ENCODE assay signal across 40 cellular contexts in genomic region chr6:79981647-79982046, GRCh38.
"Had no signal": no experiment of that assay in that cellular context is flagged by ENCODE, and none has a peak within 500 bp of the region (broad histone marks: within the 10 kb centered on the region; RNA-seq: fewer than 3 reads in every experiment).

No MANE protein-coding gene starts in this region.

- H3K4me1 Mint-ChIP-seq: activated CD8-positive, alpha-beta memory T cell treated with anti-CD3 and anti-CD28 coated beads, Interleukin-2, amount 10 ng/mL, durations not matched to agents 7 days and 5 days; activated naive CD4-positive, alpha-beta T cell treated with anti-CD3 and anti-CD28 coated beads, Interleukin-2, amount 50 U/mL, for 24 hours; activated naive CD8-positive, alpha-beta T cell treated with anti-CD3 and anti-CD28 coated beads, Interleukin-2, amount 10 ng/mL, durations not matched to agents 7 days and 5 days had no signal

- H3K4me1 ChIP-seq: body of pancreas, breast epithelium, Peyer's patch had no signal

- ATAC-seq: activated CD8-positive, alpha-beta memory T cell treated with anti-CD3 and anti-CD28 coated beads, Interleukin-2, amount 10 ng/mL, durations not matched to agents 7 days and 5 days; activated T-cell treated with anti-CD3 and anti-CD28 coated beads, Interleukin-2, amount 50 U/mL, for 72 hours; body of pancreas; PC-3; Right ventricle myocardium inferior; SK-N-SH treated with all-trans-retinoic acid at 6 μM for 48 hours had no signal

- H3K4me3 Mint-ChIP-seq: activated CD4-positive, alpha-beta memory T cell treated with anti-CD3 and anti-CD28 coated beads, Interleukin-2, amount 10 ng/mL, durations not matched to agents 7 days and 5 days; activated CD8-positive, alpha-beta memory T cell treated with anti-CD3 and anti-CD28 coated beads, Interleukin-2, amount 10 ng/mL, durations not matched to agents 7 days and 5 days; activated naive CD4-positive, alpha-beta T cell treated with anti-CD3 and anti-CD28 coated beads, Interleukin-2, amount 50 U/mL, for 24 hours; activated naive CD8-positive, alpha-beta T cell treated with anti-CD3 and anti-CD28 coated beads, Interleukin-2, amount 10 ng/mL, durations not matched to agents 7 days and 5 days had no signal

- H3K36me3 ChIP-seq: breast epithelium, Peyer's patch, WERI-Rb-1 had no signal

- H3K4me3 ChIP-seq: body of pancreas, breast epithelium, Peyer's patch had no signal

- DNase-seq: activated CD4-positive, alpha-beta memory T cell treated with anti-CD3 and anti-CD28 coated beads, Interleukin-2, amount 10 ng/mL, durations not matched to agents 7 days and 5 days; activated CD4-positive, alpha-beta T cell treated with anti-CD3 and anti-CD28 coated beads for 1 hour; activated CD4-positive, alpha-beta T cell treated with anti-CD3 and anti-CD28 coated beads for 48 hours; activated CD4-positive, CD25-positive, alpha-beta regulatory T cell; activated CD8-positive, alpha-beta memory T cell treated with anti-CD3 and anti-CD28 coated beads for 24 hours; activated CD8-positive, alpha-beta memory T cell treated with anti-CD3 and anti-CD28 coated beads, Interleukin-2, amount 10 ng/mL, durations not matched to agents 7 days and 5 days; activated CD8-positive, alpha-beta memory T cell treated with anti-CD3 and anti-CD28 coated beads, Interleukin-2, amount 50 U/mL, for 48 hours; activated gamma-delta T cell; activated naive CD4-positive, alpha-beta T cell treated with Interleukin-2 at 50 U/mL for 16 hours; activated naive CD8-positive, alpha-beta T cell treated with anti-CD3 and anti-CD28 coated beads, Interleukin-2, amount 10 ng/mL, durations not matched to agents 7 days and 5 days; activated T-cell treated with anti-CD3 and anti-CD28 coated beads, Interleukin-2, amount 50 U/mL, for 72 hours; amygdala; body of pancreas; cerebellar nuclear complex; MM.1S; MV-4-11; NCI-H1092; NCI-H1417; NCI-H146; NCI-H187; NCI-H2029 treated with DMSO at 0.1 percent for 48 hours; NCI-H2107; NCI-H2171; NCI-H510A; NCI-H526; NCI-H748 treated with DMSO at 0.1 percent for 48 hours; NK-92 treated with Interleukin-12 subunit alpha and Interleukin-12 subunit beta, amount 100 ng/mL, for 24 hours; PC-3; Peyer's patch; SIG-M5; T-cell; T-helper 2 cell; T-helper 9 cell; WERI-Rb-1 had no signal

- H3K36me3 Mint-ChIP-seq: activated CD8-positive, alpha-beta memory T cell treated with anti-CD3 and anti-CD28 coated beads, Interleukin-2, amount 10 ng/mL, durations not matched to agents 7 days and 5 days; activated naive CD4-positive, alpha-beta T cell treated with anti-CD3 and anti-CD28 coated beads, Interleukin-2, amount 50 U/mL, for 24 hours; activated naive CD8-positive, alpha-beta T cell treated with anti-CD3 and anti-CD28 coated beads, Interleukin-2, amount 10 ng/mL, durations not matched to agents 7 days and 5 days; T-cell had no signal

- H3K27ac Mint-ChIP-seq: activated CD4-positive, alpha-beta memory T cell treated with anti-CD3 and anti-CD28 coated beads, Interleukin-2, amount 10 ng/mL, durations not matched to agents 7 days and 5 days; activated CD8-positive, alpha-beta memory T cell treated with anti-CD3 and anti-CD28 coated beads, Interleukin-2, amount 10 ng/mL, durations not matched to agents 7 days and 5 days; activated naive CD4-positive, alpha-beta T cell treated with anti-CD3 and anti-CD28 coated beads, Interleukin-2, amount 50 U/mL, for 24 hours; activated naive CD8-positive, alpha-beta T cell treated with anti-CD3 and anti-CD28 coated beads, Interleukin-2, amount 10 ng/mL, durations not matched to agents 7 days and 5 days; activated T-cell treated with anti-CD3 and anti-CD28 coated beads, Interleukin-2, amount 50 U/mL, for 72 hours; activated T-helper 2 cell treated with anti-CD3 and anti-CD28 coated beads, Interferon-gamma antibody, Interleukin-2, Interleukin-4, amounts not matched to agents 10 μg/mL and 5 μg/mL and 100 μg/mL, durations not matched to agents 14 hours and 24 hours and 36 hours had no signal

- H3K27me3 ChIP-seq: body of pancreas, breast epithelium, Peyer's patch had no signal

- H3K27ac ChIP-seq: body of pancreas, breast epithelium, Peyer's patch, RWPE1, WERI-Rb-1 had no signal

- H3K9me3 Mint-ChIP-seq: activated CD4-positive, alpha-beta memory T cell treated with anti-CD3 and anti-CD28 coated beads, Interleukin-2, amount 10 ng/mL, durations not matched to agents 7 days and 5 days; activated naive CD4-positive, alpha-beta T cell treated with anti-CD3 and anti-CD28 coated beads, Interleukin-2, amount 50 U/mL, for 24 hours; activated naive CD8-positive, alpha-beta T cell treated with anti-CD3 and anti-CD28 coated beads, Interleukin-2, amount 10 ng/mL, durations not matched to agents 7 days and 5 days; activated T-cell treated with anti-CD3 and anti-CD28 coated beads, Interleukin-2, amount 50 U/mL, for 72 hours; activated T-helper 2 cell treated with anti-CD3 and anti-CD28 coated beads, Interferon-gamma antibody, Interleukin-2, Interleukin-4, amounts not matched to agents 10 μg/mL and 5 μg/mL and 100 μg/mL, durations not matched to agents 14 hours and 24 hours and 36 hours; T-cell had no signal

- H3K9me3 ChIP-seq: body of pancreas, breast epithelium, Peyer's patch had no signal
